ENCODE assay signal across 13 cellular contexts in the genomic region with DNA sequence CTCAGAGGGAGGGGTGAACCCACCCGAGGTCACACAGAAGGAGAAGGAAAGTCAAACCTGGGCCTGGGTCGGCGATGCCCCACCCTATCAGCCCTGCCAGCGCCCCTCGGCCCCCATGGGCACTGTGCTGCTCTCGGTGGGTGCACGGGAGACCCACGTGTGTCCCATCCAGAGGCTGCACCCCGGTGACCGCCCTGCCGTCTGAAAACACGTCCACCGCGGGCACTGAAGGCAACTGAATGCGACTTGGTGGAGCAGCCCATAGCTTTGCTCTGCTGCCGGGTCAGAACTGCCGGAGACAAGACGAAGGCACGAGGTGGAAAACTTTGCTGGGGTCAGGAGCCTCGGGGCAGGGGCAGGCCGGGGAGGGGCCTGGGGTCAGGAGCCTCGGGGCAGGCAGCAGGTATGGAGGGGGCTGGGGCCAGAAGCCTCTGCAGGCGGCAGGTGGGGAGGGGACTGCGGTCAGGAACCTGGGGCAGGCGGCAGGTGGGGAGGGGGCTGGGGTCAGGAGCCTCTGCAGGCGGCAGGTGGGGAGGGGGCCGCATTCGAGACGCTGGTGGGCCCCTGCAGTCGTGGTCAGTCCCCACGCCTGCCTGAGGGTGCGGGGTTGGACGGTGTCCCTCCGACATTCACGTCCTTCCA. TPM values are rescaled to one million over a fixed set of nuclear protein-coding genes. Genes with fewer than 3 reads are reported as not detected.
DNase-seq lines count a peak whose midpoint lies in the region; ATAC-seq and TF ChIP-seq lines count a peak whose summit lies in the region.
"Had no signal": no experiment of that assay in that cellular context is flagged by ENCODE, and none has a peak within 500 bp of the region (broad histone marks: within the 10 kb centered on the region; RNA-seq: fewer than 3 reads in every experiment).

No MANE protein-coding gene starts in this region.

- H3K4me3 ChIP-seq in cardiac muscle cell, result no peak overlapping the region
- H3K4me3 ChIP-seq in parathyroid adenoma (ENCODE audit: low read depth, low read length), result no peak overlapping the region
- no peak overlapping the region for H3K4me3 ChIP-seq in upper lobe of right lung
- H3K4me3 ChIP-seq in SK-N-SH (ENCODE audit: low read depth in 2 of 2, low read length in 1 of 2), result no peak overlapping the region

- no peak for TF ChIP-seq EP300 in SK-N-SH (IDR thresholded peaks at IDR 0.05; ENCODE audit: borderline replicate concordance in 1 of 2, low read depth in 1 of 2, low read length in 1 of 2)

- H3K9me2 ChIP-seq in SK-N-SH, result no peaks in the 10 kb centered on the region

- H3K79me2 ChIP-seq in parathyroid adenoma, result peaks cover 13% of the 10 kb centered on the region
- H3K79me2 ChIP-seq in SK-N-SH (ENCODE audit: insufficient read depth), result peaks cover 5% of the 10 kb centered on the region; the same call in 1 of the 2 replicates

- peak overlapping the region; percentile 63 for H3K27ac ChIP-seq in cardiac muscle cell
- peak overlapping the region; percentile 79 for H3K27ac ChIP-seq in parathyroid adenoma
- H3K27ac ChIP-seq in upper lobe of right lung, result peak overlapping the region; percentile 85
- no peak overlapping the region for H3K27ac ChIP-seq in SK-N-SH (ENCODE audit: low read depth in 2 of 2, low read length in 1 of 2)
- H3K27ac ChIP-seq: VCaP had no signal

- no peaks in the 10 kb centered on the region for H3F3A ChIP-seq in SK-N-SH (replicated peaks; ENCODE audit: insufficient read depth)

- peaks cover 17% of the 10 kb centered on the region for H3K27me3 Mint-ChIP-seq in glutamatergic neuron (ENCODE audit: unreplicated experiment)
- H3K27me3 Mint-ChIP-seq: brain had no signal

- H2AFZ ChIP-seq in parathyroid adenoma, result no peak overlapping the region
- H2AFZ ChIP-seq in SK-N-SH (ENCODE audit: low read depth), result no peak overlapping the region

- peak overlapping the region; percentile 73 for H3K27ac Mint-ChIP-seq in glutamatergic neuron (ENCODE audit: unreplicated experiment)

- H3K9me3 Mint-ChIP-seq in glutamatergic neuron (ENCODE audit: unreplicated experiment), result peaks cover 12% of the 10 kb centered on the region
- H3K9me3 Mint-ChIP-seq: brain had no signal

- TF ChIP-seq RAD21 in SK-N-SH (IDR thresholded peaks at IDR 0.05; ENCODE audit: low read length), result no peak

- WGBS in SK-N-SH (ENCODE audit: low lambda C conversion rate), result 94% methylated on average over 16 of the region's 35 CpGs

- intact Hi-C loops in left ventricle myocardium superior (cut with micrococcal nuclease) (no loop called here), upper lobe of right lung (cut with DNase I) (loop anchor here (5.0 kb wide), 1 partner anchor 38 kb away; the partner anchor contains the start of gene TJP3)

- H3K9me3 ChIP-seq in cardiac muscle cell (ENCODE audit: low read depth), result no peaks in the 10 kb centered on the region
- no peaks in the 10 kb centered on the region for H3K9me3 ChIP-seq in parathyroid adenoma (ENCODE audit: control insufficient read depth, low read length)
- H3K9me3 ChIP-seq in upper lobe of right lung, result no peaks in the 10 kb centered on the region
- H3K9me3 ChIP-seq in SK-N-SH, result no peaks in the 10 kb centered on the region

- CTCF ChIA-PET in SK-N-SH (lab: Yijun Ruan, JAX), result interaction anchor here (0.9 kb wide), 1 partner anchor 49 kb away, joined by 3 read pairs; no protein-coding TSS in a partner anchor

- H3K36me3 ChIP-seq in cardiac muscle cell, result no peaks in the 10 kb centered on the region
- H3K36me3 ChIP-seq in parathyroid adenoma (ENCODE audit: control insufficient read depth, insufficient read depth, low read length), result no peaks in the 10 kb centered on the region
- peaks cover 4% of the 10 kb centered on the region for H3K36me3 ChIP-seq in upper lobe of right lung
- no peaks in the 10 kb centered on the region for H3K36me3 ChIP-seq in SK-N-SH (replicated peaks in 1 of 2; ENCODE audit: control insufficient read depth in 1 of 2, insufficient read depth in 2 of 2, low read length in 1 of 2)

- POLR2A ChIA-PET in SK-N-SH (lab: Yijun Ruan, JAX), result no interaction called here

- H3K4me2 ChIP-seq in parathyroid adenoma (ENCODE audit: low read length) (no peak overlapping the region), SK-N-SH (no peak overlapping the region)

- peaks cover 22% of the 10 kb centered on the region for H3K4me1 Mint-ChIP-seq in glutamatergic neuron (ENCODE audit: low read depth, unreplicated experiment)

- no peaks in the 10 kb centered on the region for H3K36me3 Mint-ChIP-seq in glutamatergic neuron (ENCODE audit: unreplicated experiment)

- ATAC-seq in left ventricle myocardium superior (no peak), upper lobe of right lung (no peak), GM21528 (IDR thresholded peaks at IDR 0.05; ENCODE audit: low FRiP score, unreplicated experiment) (no peak)

- no peak for DNase-seq in cardiac muscle cell (ENCODE audit: low read depth in 1 of 2, low spot score in 1 of 2)
- DNase-seq in left ventricle myocardium superior, result no peak
- no peak for DNase-seq in glutamatergic neuron
- no peak for DNase-seq in upper lobe of right lung
- DNase-seq in midbrain (lab: John Stamatoyannopoulos, UW), result no peak
- DNase-seq in SK-N-SH, result no peak
- DNase-seq: KBM-7, NCI-H2029 had no signal

- no peaks in the 10 kb centered on the region for H3K27me3 ChIP-seq in cardiac muscle cell
- H3K27me3 ChIP-seq in parathyroid adenoma (ENCODE audit: control insufficient read depth, insufficient read depth, low read length), result no peaks in the 10 kb centered on the region
- H3K27me3 ChIP-seq in upper lobe of right lung, result no peaks in the 10 kb centered on the region
- no peaks in the 10 kb centered on the region for H3K27me3 ChIP-seq in SK-N-SH (ENCODE audit: insufficient read depth)

- H3K9ac ChIP-seq in parathyroid adenoma (no peak overlapping the region), SK-N-SH (no peak overlapping the region)

- TF ChIP-seq CTCF in cardiac muscle cell (IDR thresholded peaks at IDR 0.05; ENCODE audit: low read depth, low read length) (no peak), glutamatergic neuron (IDR thresholded peaks at IDR 0.05; ENCODE audit: partially characterized antibody, unreplicated experiment) (no peak), parathyroid adenoma (IDR thresholded peaks at IDR 0.05) (no peak), upper lobe of right lung (IDR thresholded peaks at IDR 0.05) (no peak), SK-N-SH (IDR thresholded peaks at IDR 0.05) (no peak)

- no peak overlapping the region for H3K4me3 Mint-ChIP-seq in glutamatergic neuron (ENCODE audit: unreplicated experiment)
- H3K4me3 Mint-ChIP-seq: brain had no signal

- H4K20me1 ChIP-seq in SK-N-SH (ENCODE audit: insufficient read depth), result peaks cover 19% of the 10 kb centered on the region

- H3K4me1 ChIP-seq in cardiac muscle cell (ENCODE audit: low read depth) (peaks cover 13% of the 10 kb centered on the region), parathyroid adenoma (peaks cover 3% of the 10 kb centered on the region), upper lobe of right lung (peaks cover 27% of the 10 kb centered on the region), SK-N-SH (ENCODE audit: control insufficient read depth in 1 of 2, insufficient read depth in 2 of 2, low read depth in 1 of 2, low read length in 1 of 2) (peaks cover 0 to 2% of the 10 kb centered on the region in 2 experiments; a peak in 1 of 4 replicates)

TF ChIP-seq in SK-N-SH, 30 proteins besides CTCF, POLR2A, EP300 and RAD21:
- no peak for TF ChIP-seq SMC3 (IDR thresholded peaks at IDR 0.05; ENCODE audit: low read depth, low read length)
- TF ChIP-seq TEAD4 (IDR thresholded peaks at IDR 0.05; ENCODE audit: borderline replicate concordance, insufficient read depth), result no peak
- TF ChIP-seq EZH2phosphoT487 (IDR thresholded peaks at IDR 0.05; ENCODE audit: borderline replicate concordance, low read depth), result no peak
- no peak for TF ChIP-seq TAF1 (IDR thresholded peaks at IDR 0.05; ENCODE audit: borderline replicate concordance, low read depth, low read length)
- no peak for TF ChIP-seq FOXJ3 (CRISPR knock-in tag; IDR thresholded peaks at IDR 0.05)

RNA-seq across cellular contexts. Expression of gene PIP5K1C, which starts 30.5 kb away (rescaled TPM):
- total RNA-seq in cardiac muscle cell (24.1 and 28.4 TPM in 2 replicates), left ventricle myocardium superior (34.7 TPM), glutamatergic neuron (ENCODE audit: unreplicated experiment) (169 TPM), upper lobe of right lung (42.1 TPM)
- polyA plus RNA-seq in cardiac muscle cell (21.0 and 21.8 TPM in 2 replicates), SK-N-SH (2012; rRNA removed) (6.9 and 12.3 TPM in 2 replicates)
- polyA plus RNA-seq in SK-N-SH (2012; cell fraction: cytosol; rRNA removed), result 4.4 and 6.9 TPM in 2 replicates
- polyA plus RNA-seq in SK-N-SH (2012; cell fraction: nucleus; rRNA removed), result 12.2 and 15.0 TPM in 2 replicates

RNA-seq across cellular contexts. Expression of gene TJP3, which starts 38.4 kb away (rescaled TPM):
- 2.8 and 5.2 TPM in 2 replicates for total RNA-seq in cardiac muscle cell
- polyA plus RNA-seq in cardiac muscle cell, result 3.0 and 5.0 TPM in 2 replicates
- total RNA-seq in left ventricle myocardium superior, result 0.22 TPM
- 3.1 TPM for total RNA-seq in glutamatergic neuron (ENCODE audit: unreplicated experiment)
- 23.0 TPM for total RNA-seq in upper lobe of right lung
- polyA plus RNA-seq in SK-N-SH (2012; rRNA removed), result 0.24 and 0.36 TPM in 2 replicates
- 0.18 and 0.28 TPM in 2 replicates for polyA plus RNA-seq in SK-N-SH (2012; cell fraction: cytosol; rRNA removed)
- 0.49 and 1.0 TPM in 2 replicates for polyA plus RNA-seq in SK-N-SH (2012; cell fraction: nucleus; rRNA removed)
- total RNA-seq: H4 had no signal

RNA-seq across cellular contexts. Expression of gene CACTIN, which starts 43.1 kb away (rescaled TPM):
- total RNA-seq in cardiac muscle cell, result 31.0 and 49.0 TPM in 2 replicates
- 19.4 and 20.1 TPM in 2 replicates for polyA plus RNA-seq in cardiac muscle cell
- 13.5 TPM for total RNA-seq in left ventricle myocardium superior
- total RNA-seq in glutamatergic neuron (ENCODE audit: unreplicated experiment), result 29.7 TPM
- 24.3 TPM for total RNA-seq in upper lobe of right lung
- polyA plus RNA-seq in SK-N-SH (2012; rRNA removed), result 27.8 and 36.4 TPM in 2 replicates
- polyA plus RNA-seq in SK-N-SH (2012; cell fraction: cytosol; rRNA removed), result 11.9 and 22.7 TPM in 2 replicates
- 66.5 and 82.5 TPM in 2 replicates for polyA plus RNA-seq in SK-N-SH (2012; cell fraction: nucleus; rRNA removed)

Comparison
In these comparisons a context has a peak if more than half of its experiments do, and no peak if none do; other contexts are left out.
1. H3K27ac ChIP-seq: peak in cardiac muscle cell (single experiment), parathyroid adenoma (single experiment) and upper lobe of right lung (single experiment); none in SK-N-SH (0 of 2).